12 cellular contexts compared by ENCODE assay signal in genomic region chr7:38825721-38826440, GRCh38.
DNase-seq lines count a peak whose midpoint lies in the region; ATAC-seq, FAIRE-seq and TF ChIP-seq lines count a peak whose summit lies in the region.
"Had no signal": no experiment of that assay in that cellular context is flagged by ENCODE, and none has a peak within 500 bp of the region (broad histone marks: within the 10 kb centered on the region; RNA-seq: fewer than 3 reads in every experiment).

No MANE protein-coding gene starts in this region.

- CTCF ChIA-PET in HepG2 (lab: Yijun Ruan, JAX; ENCODE audit: low intra/inter-chr PET ratio, low total read pairs): no interaction called here

- no peak for TF ChIP-seq CTCF in right lobe of liver (IDR thresholded peaks at IDR 0.05)
- TF ChIP-seq CTCF in HepG2 (CRISPR knock-in tag; IDR thresholded peaks at IDR 0.05): no peak
- no peak for TF ChIP-seq CTCF in VCaP (conservative IDR thresholded peaks at IDR 0.05)

- no peak overlapping the region for H3K9ac ChIP-seq in HepG2 (ENCODE audit: insufficient read depth, low read depth, low read length)

- intact Hi-C loops in right lobe of liver (cut with DNase I): no loop called here
- intact Hi-C loops in HepG2 (cut with micrococcal nuclease; ENCODE audit: unreplicated experiment): no loop called here
- intact Hi-C loops in right cardiac atrium (cut with DNase I): no loop called here
- intact Hi-C loops in activated T-helper 1 cell treated with anti-CD3 and anti-CD28 coated beads, Interleukin-12 subunit alpha, Interleukin-12 subunit beta, Interleukin-2, Interleukin-4 antibody, amounts not matched to agents 30 ng/mL and 10 ng/mL and 1 ng/mL, durations not matched to agents 14 hours and 24 hours and 36 hours (cut with micrococcal nuclease): no loop called here

- no peaks in the 10 kb centered on the region for H3K79me2 ChIP-seq in HepG2 (ENCODE audit: insufficient read depth, low read length)

- no peak for DNase-seq in right lobe of liver
- no peak for DNase-seq in HepG2 (ENCODE audit: low spot score)
- DNase-seq in right cardiac atrium: no peak
- no peak for DNase-seq in small intestine
- DNase-seq in activated gamma-delta T cell treated with Interleukin-2 at 50 U/mL for 16 hours: no peak
- no peak for DNase-seq in activated T-helper 1 cell treated with anti-CD3 and anti-CD28 coated beads, Interleukin-12 subunit alpha, Interleukin-12 subunit beta, Interleukin-2, Interleukin-4 antibody, amounts not matched to agents 30 ng/mL and 10 ng/mL and 1 ng/mL, durations not matched to agents 14 hours and 24 hours and 36 hours (ENCODE audit: low spot score)
- DNase-seq: activated CD8-positive, alpha-beta T cell treated with anti-CD3 and anti-CD28 coated beads for 36 hours; activated naive CD4-positive, alpha-beta T cell treated with anti-CD3 and anti-CD28 coated beads, Interleukin-2, amount 50 U/mL, for 16 hours; NCI-H1092 had no signal

- POLR2A ChIA-PET in HepG2 (lab: Yijun Ruan, JAX): no interaction called here

- no peaks in the 10 kb centered on the region for H3K9me3 Mint-ChIP-seq in activated T-helper 1 cell treated with anti-CD3 and anti-CD28 coated beads, Interleukin-12 subunit alpha, Interleukin-12 subunit beta, Interleukin-2, Interleukin-4 antibody, amounts not matched to agents 30 ng/mL and 10 ng/mL and 1 ng/mL, durations not matched to agents 14 hours and 24 hours and 36 hours

- BruUV-seq in HepG2 (replicated peaks; lab: Mats Ljungman, UMichigan): no TSS peak

- in situ Hi-C loops in HepG2 (cut with HindIII; ENCODE audit: extremely low pct_ligation_motif_present, low pct_unique_long_range_greater_than_20kb): no loop called here

- no peaks in the 10 kb centered on the region for H3K36me3 ChIP-seq in right lobe of liver
- H3K36me3 ChIP-seq in HepG2 (replicated peaks in 1 of 2; ENCODE audit: control insufficient read depth in 1 of 2, insufficient read depth in 2 of 2, low read length in 2 of 2): no peaks in the 10 kb centered on the region; a peak in 1 of 5 replicates
- H3K36me3 ChIP-seq in small intestine (ENCODE audit: control insufficient read depth in 2 of 2, insufficient read depth in 2 of 2, low read length in 2 of 2): no peaks in the 10 kb centered on the region

- H3K27ac Mint-ChIP-seq in activated T-helper 1 cell treated with anti-CD3 and anti-CD28 coated beads, Interleukin-12 subunit alpha, Interleukin-12 subunit beta, Interleukin-2, Interleukin-4 antibody, amounts not matched to agents 30 ng/mL and 10 ng/mL and 1 ng/mL, durations not matched to agents 14 hours and 24 hours and 36 hours: no peak overlapping the region
- H3K27ac Mint-ChIP-seq: activated CD8-positive, alpha-beta T cell treated with anti-CD3 and anti-CD28 coated beads for 36 hours had no signal

- no peak overlapping the region for H3K4me2 ChIP-seq in HepG2 (ENCODE audit: low read depth, low read length)

- no peak overlapping the region for H3K4me3 ChIP-seq in right lobe of liver
- H3K4me3 ChIP-seq in HepG2 (replicated peaks in 1 of 3; ENCODE audit: insufficient read depth in 1 of 3, low read depth in 2 of 3, low read length in 3 of 3): no peak overlapping the region
- H3K4me3 ChIP-seq in right cardiac atrium (ENCODE audit: low read length): no peak overlapping the region
- H3K4me3 ChIP-seq in small intestine (ENCODE audit: low read depth in 1 of 2, low read length in 2 of 2): no peak overlapping the region

- H3K4me1 ChIP-seq in right lobe of liver (no peaks in the 10 kb centered on the region), HepG2 (ENCODE audit: insufficient read depth, low read length) (no peaks in the 10 kb centered on the region), right cardiac atrium (ENCODE audit: control insufficient read depth, insufficient read depth, low read length) (no peaks in the 10 kb centered on the region), small intestine (ENCODE audit: control insufficient read depth in 2 of 2, insufficient read depth in 1 of 2, low read depth in 1 of 2, low read length in 1 of 2) (no peaks in the 10 kb centered on the region)

- H3K9me3 ChIP-seq in right lobe of liver: no peaks in the 10 kb centered on the region
- no peaks in the 10 kb centered on the region for H3K9me3 ChIP-seq in HepG2 (ENCODE audit: low read length)
- no peaks in the 10 kb centered on the region for H3K9me3 ChIP-seq in right cardiac atrium (ENCODE audit: control insufficient read depth, low read length)
- H3K9me3 ChIP-seq in small intestine (ENCODE audit: control insufficient read depth, low read depth): no peaks in the 10 kb centered on the region

- no peaks in the 10 kb centered on the region for H4K20me1 ChIP-seq in HepG2 (ENCODE audit: insufficient read depth, low read length)

- no peak for FAIRE-seq in HepG2 (lab: Jason Lieb, UNC)
- no peak for FAIRE-seq in small intestine (lab: Jason Lieb, UNC)

- no peak overlapping the region for H2AFZ ChIP-seq in HepG2 (ENCODE audit: low read length)

- no peaks in the 10 kb centered on the region for H3K4me1 Mint-ChIP-seq in activated T-helper 1 cell treated with anti-CD3 and anti-CD28 coated beads, Interleukin-12 subunit alpha, Interleukin-12 subunit beta, Interleukin-2, Interleukin-4 antibody, amounts not matched to agents 30 ng/mL and 10 ng/mL and 1 ng/mL, durations not matched to agents 14 hours and 24 hours and 36 hours (ENCODE audit: low read depth)

- H3K27ac ChIP-seq in right lobe of liver: no peak overlapping the region
- no peak overlapping the region for H3K27ac ChIP-seq in HepG2 (ENCODE audit: extremely low read length, insufficient read depth, low read length)
- H3K27ac ChIP-seq in VCaP: peak overlapping the region; percentile 28
- H3K27ac ChIP-seq in right cardiac atrium (ENCODE audit: low read length): no peak overlapping the region
- H3K27ac ChIP-seq in small intestine (ENCODE audit: low read depth in 1 of 2, low read length in 1 of 2): no peak overlapping the region
- H3K27ac ChIP-seq: HL-60 had no signal

- TF ChIP-seq POLR2A in right lobe of liver (IDR thresholded peaks at IDR 0.05) (no peak), HepG2 (IDR thresholded peaks at IDR 0.05; ENCODE audit: insufficient read depth in 1 of 2, low read depth in 2 of 2, low read length in 2 of 2) (no peak)

- 81% methylated on average over 3 of the region's 3 CpGs for WGBS in right lobe of liver (ENCODE audit: insufficient coverage, low coverage, low lambda C conversion rate, missing lambda C conversion rate)
- 93% methylated on average over 3 of the region's 3 CpGs for WGBS in HepG2 (ENCODE audit: low lambda C conversion rate)
- 65% methylated on average over 3 of the region's 3 CpGs for WGBS in right cardiac atrium
- 88 to 92% (median 89%) methylated on average over 3 of the region's 3 CpGs for WGBS in small intestine, 3 donors

- no peak overlapping the region for H3K4me3 Mint-ChIP-seq in activated T-helper 1 cell treated with anti-CD3 and anti-CD28 coated beads, Interleukin-12 subunit alpha, Interleukin-12 subunit beta, Interleukin-2, Interleukin-4 antibody, amounts not matched to agents 30 ng/mL and 10 ng/mL and 1 ng/mL, durations not matched to agents 14 hours and 24 hours and 36 hours
- H3K4me3 Mint-ChIP-seq: activated CD8-positive, alpha-beta T cell treated with anti-CD3 and anti-CD28 coated beads for 36 hours had no signal

- peaks cover 3% of the 10 kb centered on the region for H3K36me3 Mint-ChIP-seq in activated T-helper 1 cell treated with anti-CD3 and anti-CD28 coated beads, Interleukin-12 subunit alpha, Interleukin-12 subunit beta, Interleukin-2, Interleukin-4 antibody, amounts not matched to agents 30 ng/mL and 10 ng/mL and 1 ng/mL, durations not matched to agents 14 hours and 24 hours and 36 hours (ENCODE audit: low read depth)

- no peak for TF ChIP-seq RAD21 in HepG2 (CRISPR knock-in tag; IDR thresholded peaks at IDR 0.05)

- H3K27me3 Mint-ChIP-seq in activated T-helper 1 cell treated with anti-CD3 and anti-CD28 coated beads, Interleukin-12 subunit alpha, Interleukin-12 subunit beta, Interleukin-2, Interleukin-4 antibody, amounts not matched to agents 30 ng/mL and 10 ng/mL and 1 ng/mL, durations not matched to agents 14 hours and 24 hours and 36 hours (ENCODE audit: insufficient read depth): no peaks in the 10 kb centered on the region
- H3K27me3 Mint-ChIP-seq: activated CD8-positive, alpha-beta T cell treated with anti-CD3 and anti-CD28 coated beads for 36 hours had no signal

- TF ChIP-seq EP300 in HepG2 (IDR thresholded peaks at IDR 0.05; ENCODE audit: low read depth in 2 of 2, low read length in 2 of 2) (no peak), HepG2 (CRISPR knock-in tag; IDR thresholded peaks at IDR 0.05; ENCODE audit: borderline replicate concordance) (no peak)

- H3K27me3 ChIP-seq in right lobe of liver (no peaks in the 10 kb centered on the region), HepG2 (ENCODE audit: control insufficient read depth in 1 of 2, insufficient read depth in 2 of 2, low read length in 2 of 2) (no peaks in the 10 kb centered on the region), right cardiac atrium (ENCODE audit: control insufficient read depth, insufficient read depth) (no peaks in the 10 kb centered on the region), small intestine (ENCODE audit: control insufficient read depth in 2 of 2, insufficient read depth in 2 of 2, low read length in 2 of 2) (no peaks in the 10 kb centered on the region)

- ATAC-seq in right lobe of liver (peak; percentile 11 to 63 (median 36)), HepG2 (no peak), right cardiac atrium (peak; percentile 63 to 73), HG03108 (IDR thresholded peaks at IDR 0.05; ENCODE audit: unreplicated experiment) (no peak)
- ATAC-seq: activated CD8-positive, alpha-beta T cell treated with anti-CD3 and anti-CD28 coated beads for 36 hours had no signal

TF ChIP-seq in HepG2, 621 proteins besides CTCF, POLR2A, EP300 and RAD21:
- TF ChIP-seq ZKSCAN1 (IDR thresholded peaks at IDR 0.05; ENCODE audit: low read length) (no peak), ZNF577 (CRISPR knock-in tag; IDR thresholded peaks at IDR 0.05; ENCODE audit: borderline replicate concordance, low read depth) (no peak), CHD4 (IDR thresholded peaks at IDR 0.05; ENCODE audit: borderline replicate concordance, low read length) (no peak)

Comparison
In these comparisons a context has a peak if more than half of its experiments do, and no peak if none do; other contexts are left out.
1. ATAC-seq: peak in right lobe of liver (4 of 4) and right cardiac atrium (2 of 2); none in HepG2 (single experiment) and HG03108 (single experiment).